23 cellular contexts compared by ENCODE assay signal in genomic region chr6:29853245-29853644, GRCh38. TPM values are rescaled to one million over a fixed set of nuclear protein-coding genes. Genes with fewer than 3 reads are reported as not detected.
DNase-seq lines count a peak whose midpoint lies in the region; ATAC-seq and TF ChIP-seq lines count a peak whose summit lies in the region.
"Had no signal": no experiment of that assay in that cellular context is flagged by ENCODE, and none has a peak within 500 bp of the region (broad histone marks: within the 10 kb centered on the region; RNA-seq: fewer than 3 reads in every experiment).

No MANE protein-coding gene starts in this region.

- H3K4me1 ChIP-seq in body of pancreas = no peaks in the 10 kb centered on the region
- H3K4me1 ChIP-seq: BLaER1 had no signal

- no peaks in the 10 kb centered on the region for H3K27me3 ChIP-seq in body of pancreas
- H3K27me3 ChIP-seq: BLaER1 had no signal

- no peaks in the 10 kb centered on the region for H3K9me3 ChIP-seq in body of pancreas
- H3K9me3 ChIP-seq: BLaER1, SJSA1 had no signal

- DNase-seq in EH (ENCODE audit: low read depth) (peak; percentile 2), MV-4-11 (lab: John Stamatoyannopoulos, UW) (peak; percentile 4), epithelial cell of proximal tubule (ENCODE audit: low read depth) (no peak), mesenteric fat pad (ENCODE audit: low spot score) (peak; percentile 71), hepatic stellate cell (ENCODE audit: low spot score) (no peak), body of pancreas (no peak), NCI-H226 (no peak)
- DNase-seq: CD4-positive, alpha-beta T cell; COR-L47; DMS79; GM23248; H9; Karpas-422; NCI-H1092; NCI-H1436; NCI-H187 treated with DMSO at 0.1 percent for 48 hours; NCI-H2107; NCI-H510A treated with DMSO at 0.1 percent for 48 hours; NCI-H748 treated with DMSO at 0.1 percent for 48 hours had no signal

- no peak overlapping the region for H3K27ac ChIP-seq in body of pancreas
- H3K27ac ChIP-seq: BLaER1, GM23248, SJSA1 had no signal

- ATAC-seq in body of pancreas = no peak
- ATAC-seq: GM12878 had no signal

- intact Hi-C loops in body of pancreas (cut with DNase I) = loop anchor here (5.0 kb wide), 1 partner anchor 154 kb away; no protein-coding TSS in a partner anchor

- 26 to 74% methylated on average over 2 of the region's 2 CpGs for WGBS in body of pancreas, 2 donors

- TF ChIP-seq POLR2A in body of pancreas (IDR thresholded peaks at IDR 0.05) = no peak

- TF ChIP-seq CTCF in epithelial cell of proximal tubule (conservative IDR thresholded peaks at IDR 0.05; ENCODE audit: low read depth, low read length) (peak; percentile 7), body of pancreas (IDR thresholded peaks at IDR 0.05) (no peak)

- H3K4me3 ChIP-seq in epithelial cell of proximal tubule (ENCODE audit: low read depth, low read length) (no peak overlapping the region), body of pancreas (no peak overlapping the region)
- H3K4me3 ChIP-seq: BLaER1, GM12878, GM23248, SJSA1 had no signal

- no peaks in the 10 kb centered on the region for H3K36me3 ChIP-seq in body of pancreas (replicated peaks in 1 of 2; ENCODE audit: insufficient read depth in 1 of 2, low read depth in 2 of 2)
- H3K36me3 ChIP-seq: BLaER1, SJSA1 had no signal

RNA-seq across cellular contexts. Expression of gene HLA-G, which starts 25.6 kb away (rescaled TPM):
- 0.46 and 0.94 TPM in 2 replicates for total RNA-seq in epithelial cell of proximal tubule
- total RNA-seq in mesenteric fat pad = not detected
- under 1 TPM in 1 of 2 donors, not detected in 1; 0.78 TPM for total RNA-seq in body of pancreas
- total RNA-seq: GM23248, M059J, SJSA1 had no signal

Comparison
In these comparisons a context has a peak if more than half of its experiments do, and no peak if none do; other contexts are left out.
1. DNase-seq: peak in EH (single experiment), MV-4-11 (single experiment) and mesenteric fat pad (single experiment); none in epithelial cell of proximal tubule (single experiment), hepatic stellate cell (single experiment), body of pancreas (0 of 4) and NCI-H226 (single experiment).